Comparison of ENCODE assay signal across 8 cellular contexts in the genomic region with DNA sequence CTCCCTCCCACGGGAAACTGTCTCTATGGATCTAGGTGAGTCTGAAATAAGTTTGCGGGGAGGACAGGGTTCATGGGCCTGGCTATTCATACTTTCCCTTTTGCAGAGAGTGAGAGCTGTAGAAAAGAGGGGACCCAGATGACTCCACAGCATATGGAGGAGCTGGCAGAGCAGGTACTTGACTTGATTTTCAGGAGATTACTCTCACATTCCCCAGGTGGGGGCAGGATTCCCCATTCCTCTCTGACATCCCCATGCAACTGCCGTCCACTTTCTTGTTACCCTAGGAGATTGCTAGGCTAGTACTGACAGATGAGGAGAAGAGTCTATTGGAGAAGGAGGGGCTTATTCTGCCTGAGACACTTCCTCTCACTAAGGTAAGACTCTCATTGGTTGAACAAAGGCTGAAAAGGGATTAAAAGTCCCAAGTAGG. TPM values are rescaled to one million over a fixed set of nuclear protein-coding genes. Genes with fewer than 3 reads are reported as not detected.
A peak's percentile ranks its signal among the peaks of the same experiment; 100 is the strongest.
DNase-seq lines count a peak whose midpoint lies in the region; ATAC-seq and TF ChIP-seq lines count a peak whose summit lies in the region.

No MANE protein-coding gene starts in this region.

- H3K4me1 Mint-ChIP-seq in WTC11, result peaks cover 14% of the 10 kb centered on the region

- CTCF ChIA-PET in WTC11 (lab: Charles Lee), result interaction anchor here (0.8 to 8.3 kb wide), 17 partner anchors 16 to 177 kb away, joined by 3 to 103 read pairs (median 10); partner anchors contain the start of genes ARHGEF39, CCDC107, GBA2 and HINT2

- peak; percentile 15 for ATAC-seq in WTC11

- peaks cover 31% of the 10 kb centered on the region for H3K36me3 Mint-ChIP-seq in WTC11

- POLR2A ChIA-PET in WTC11 (lab: Charles Lee), result interaction anchor here (1.0 to 2.6 kb wide), 8 partner anchors 14 to 127 kb away, joined by 3 to 13 read pairs (median 6); partner anchors contain the start of genes ARHGEF39, GBA2, RGP1 and TPM2

- no peaks in the 10 kb centered on the region for H3K27me3 Mint-ChIP-seq in WTC11 (ENCODE audit: low read depth)

- H3K4me3 Mint-ChIP-seq in WTC11, result peak overlapping the region; percentile 90

- no peaks in the 10 kb centered on the region for H3K9me3 Mint-ChIP-seq in WTC11

- no peak for TF ChIP-seq CTCF in WTC11 (IDR thresholded peaks at IDR 0.05)

- peak overlapping the region; percentile 95 for H3K27ac Mint-ChIP-seq in WTC11

- peak overlapping the region; percentile 90 for H3K4me3 ChIP-seq in skeletal muscle cell (ENCODE audit: low read depth, low read length)

- peak; percentile 75 for DNase-seq in 8988T
- DNase-seq in EL, result peak; percentile 78
- peak; percentile 76 for DNase-seq in NCI-H146 treated with DMSO at 0.1 percent for 48 hours (lab: John Stamatoyannopoulos, UW; ENCODE audit: unreplicated experiment)
- peak; percentile 63 for DNase-seq in WTC11 (ENCODE audit: low spot score)
- peak; percentile 60 for DNase-seq in germinal center (ENCODE audit: low spot score)
- no peak for DNase-seq in skeletal muscle cell (ENCODE audit: low read depth)
- DNase-seq in mesenteric fat pad (ENCODE audit: low spot score), result no peak
- no peak for DNase-seq in globus pallidus (ENCODE audit: low spot score)

TF ChIP-seq in WTC11, 78 proteins besides CTCF, POLR2A, EP300 and RAD21:
- TF ChIP-seq EMX1 (CRISPR knock-in tag; IDR thresholded peaks at IDR 0.05) (0 out of 2 replicates have a peak, but pooled peaks have one; percentile 40), JUN (CRISPR knock-in tag; IDR thresholded peaks at IDR 0.05) (no peak), TEAD4 (CRISPR knock-in tag; IDR thresholded peaks at IDR 0.05) (no peak), FOXP1 (CRISPR knock-in tag; IDR thresholded peaks at IDR 0.05; ENCODE audit: borderline replicate concordance) (no peak), TEAD1 (CRISPR knock-in tag; IDR thresholded peaks at IDR 0.05) (peak; percentile 73; the same call in 1 of the 2 replicates)
- TF ChIP-seq, protein P1, sequence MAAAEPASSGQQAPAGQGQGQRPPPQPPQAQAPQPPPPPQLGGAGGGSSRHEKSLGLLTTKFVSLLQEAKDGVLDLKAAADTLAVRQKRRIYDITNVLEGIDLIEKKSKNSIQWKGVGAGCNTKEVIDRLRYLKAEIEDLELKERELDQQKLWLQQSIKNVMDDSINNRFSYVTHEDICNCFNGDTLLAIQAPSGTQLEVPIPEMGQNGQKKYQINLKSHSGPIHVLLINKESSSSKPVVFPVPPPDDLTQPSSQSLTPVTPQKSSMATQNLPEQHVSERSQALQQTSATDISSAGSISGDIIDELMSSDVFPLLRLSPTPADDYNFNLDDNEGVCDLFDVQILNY (CRISPR knock-in tag; IDR thresholded peaks at IDR 0.05), result no peak
- TF ChIP-seq, protein P2, sequence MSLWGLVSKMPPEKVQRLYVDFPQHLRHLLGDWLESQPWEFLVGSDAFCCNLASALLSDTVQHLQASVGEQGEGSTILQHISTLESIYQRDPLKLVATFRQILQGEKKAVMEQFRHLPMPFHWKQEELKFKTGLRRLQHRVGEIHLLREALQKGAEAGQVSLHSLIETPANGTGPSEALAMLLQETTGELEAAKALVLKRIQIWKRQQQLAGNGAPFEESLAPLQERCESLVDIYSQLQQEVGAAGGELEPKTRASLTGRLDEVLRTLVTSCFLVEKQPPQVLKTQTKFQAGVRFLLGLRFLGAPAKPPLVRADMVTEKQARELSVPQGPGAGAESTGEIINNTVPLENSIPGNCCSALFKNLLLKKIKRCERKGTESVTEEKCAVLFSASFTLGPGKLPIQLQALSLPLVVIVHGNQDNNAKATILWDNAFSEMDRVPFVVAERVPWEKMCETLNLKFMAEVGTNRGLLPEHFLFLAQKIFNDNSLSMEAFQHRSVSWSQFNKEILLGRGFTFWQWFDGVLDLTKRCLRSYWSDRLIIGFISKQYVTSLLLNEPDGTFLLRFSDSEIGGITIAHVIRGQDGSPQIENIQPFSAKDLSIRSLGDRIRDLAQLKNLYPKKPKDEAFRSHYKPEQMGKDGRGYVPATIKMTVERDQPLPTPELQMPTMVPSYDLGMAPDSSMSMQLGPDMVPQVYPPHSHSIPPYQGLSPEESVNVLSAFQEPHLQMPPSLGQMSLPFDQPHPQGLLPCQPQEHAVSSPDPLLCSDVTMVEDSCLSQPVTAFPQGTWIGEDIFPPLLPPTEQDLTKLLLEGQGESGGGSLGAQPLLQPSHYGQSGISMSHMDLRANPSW (CRISPR knock-in tag; conservative IDR thresholded peaks at IDR 0.05; ENCODE audit: low read depth), result no peak

RNA-seq across cellular contexts. Expression of gene CREB3, which starts 0.7 kb away (rescaled TPM):
- 21.4 to 24.2 TPM (median 23.1 TPM) in 3 replicates for total RNA-seq in WTC11 (2021)
- total RNA-seq in mesenteric fat pad, result 42.5 TPM

RNA-seq across cellular contexts. Expression of gene TLN1, which starts 1.1 kb away (rescaled TPM):
- total RNA-seq in WTC11 (2021), result 97.1 to 109 TPM (median 106 TPM) in 3 replicates
- total RNA-seq in mesenteric fat pad, result 622 TPM

RNA-seq across cellular contexts. Expression of gene GBA2, which starts 15.9 kb away (rescaled TPM):
- total RNA-seq in WTC11 (2021) (85.5 to 104 TPM (median 89.7 TPM) in 3 replicates), mesenteric fat pad (54.5 TPM)

RNA-seq across cellular contexts. Expression of gene RGP1, which starts 16.0 kb away (rescaled TPM):
- 29.7 to 30.0 TPM (median 30.0 TPM) in 3 replicates for total RNA-seq in WTC11 (2021)
- 25.0 TPM for total RNA-seq in mesenteric fat pad

RNA-seq across cellular contexts. Expression of gene MSMP, which starts 21.0 kb away (rescaled TPM):
- total RNA-seq in WTC11 (2021) (1.0 to 2.1 TPM (median 1.2 TPM) in 3 replicates), mesenteric fat pad (not detected)

Comparison
In these comparisons a context has a peak if more than half of its experiments do, and no peak if none do; other contexts are left out.
1. DNase-seq: peak in 8988T (single experiment), EL (single experiment), NCI-H146 treated with DMSO at 0.1 percent for 48 hours (single experiment), WTC11 (single experiment) and germinal center (single experiment); none in skeletal muscle cell (single experiment), mesenteric fat pad (single experiment) and globus pallidus (single experiment).